Comparison of ENCODE assay signal across 9 cellular contexts in genomic region chr2:88199912-88200682, GRCh38. TPM values are rescaled to one million over a fixed set of nuclear protein-coding genes. Genes with fewer than 3 reads are reported as not detected.
DNase-seq lines count a peak whose midpoint lies in the region; ATAC-seq and TF ChIP-seq lines count a peak whose summit lies in the region.
"Had no signal": no experiment of that assay in that cellular context is flagged by ENCODE, and none has a peak within 500 bp of the region (broad histone marks: within the 10 kb centered on the region; RNA-seq: fewer than 3 reads in every experiment).

No MANE protein-coding gene starts in this region.

- no peak overlapping the region for H3K4ac ChIP-seq in IMR-90 (ENCODE audit: low read depth, low read length)

- no peaks in the 10 kb centered on the region for H3K36me3 Mint-ChIP-seq in CD4-positive, alpha-beta memory T cell
- peaks cover 2% of the 10 kb centered on the region for H3K36me3 Mint-ChIP-seq in activated naive CD8-positive, alpha-beta T cell treated with anti-CD3 and anti-CD28 coated beads, Interleukin-2, amount 50 U/mL, for 24 hours (ENCODE audit: low read depth)
- H3K36me3 Mint-ChIP-seq in memory B cell: no peaks in the 10 kb centered on the region

- TF ChIP-seq CTCF in IMR-90 (conservative IDR thresholded peaks at IDR 0.05; ENCODE audit: low read depth, low read length) (no peak), A673 (conservative IDR thresholded peaks at IDR 0.05; ENCODE audit: low read depth, low read length) (no peak)

- H2BK5ac ChIP-seq in IMR-90 (ENCODE audit: low read depth, low read length, poor library complexity, severe bottlenecking): no peak overlapping the region

- H2AK9ac ChIP-seq in IMR-90 (replicated peaks; ENCODE audit: low read depth, low read length, poor library complexity): no peak overlapping the region

- WGBS in IMR-90 (ENCODE audit: extremely low coverage in 2 of 2, insufficient read length in 1 of 2), 2 experiments: 10% methylated on average over 2 of the region's 18 CpGs; no CpG with 5 or more reads in 1 of the 2 experiments

- CTCF ChIA-PET in CD4-positive, alpha-beta memory T cell (lab: Charles Lee; ENCODE audit: partially characterized antibody): interaction anchor here (1.3 to 1.4 kb wide), 2 partner anchors 11 to 140 kb away, joined by 3 read pairs; no protein-coding TSS in a partner anchor
- CTCF ChIA-PET in IMR-90 (lab: Yijun Ruan, JAX): interaction anchor here (0.6 to 1.5 kb wide), 2 partner anchors 11 to 16 kb away, joined by 3 read pairs; no protein-coding TSS in a partner anchor
- CTCF ChIA-PET in A673 (lab: Charles Lee): no interaction called here

- ATAC-seq in IMR-90 (ENCODE audit: low read depth) (peak; percentile 49; the same call in 1 of the 2 replicates), memory B cell (ENCODE audit: low read depth) (peak; percentile 69), GM21576 (IDR thresholded peaks at IDR 0.05; ENCODE audit: unreplicated experiment) (no peak)
- no peak for ATAC-seq in activated naive CD8-positive, alpha-beta T cell treated with anti-CD3 and anti-CD28 coated beads, Interleukin-2, amount 50 U/mL, for 24 hours

- H3K9ac ChIP-seq in IMR-90 (ENCODE audit: low read depth, low read length): no peak overlapping the region

- H2BK20ac ChIP-seq in IMR-90 (ENCODE audit: low read depth, low read length): no peak overlapping the region

- no peak overlapping the region for H4K5ac ChIP-seq in IMR-90 (ENCODE audit: low read depth, low read length)

- H3K9me3 Mint-ChIP-seq in CD4-positive, alpha-beta memory T cell: peaks cover 0 to 9% (median 5%) of the 10 kb centered on the region in 8 donors
- H3K9me3 Mint-ChIP-seq in activated naive CD8-positive, alpha-beta T cell treated with anti-CD3 and anti-CD28 coated beads, Interleukin-2, amount 50 U/mL, for 24 hours: no peaks in the 10 kb centered on the region
- H3K9me3 Mint-ChIP-seq in memory B cell: peaks cover 1% of the 10 kb centered on the region

- TF ChIP-seq POLR2A in IMR-90 (IDR thresholded peaks at IDR 0.05; ENCODE audit: low read depth, low read length): no peak

- H4K20me1 ChIP-seq in IMR-90 (ENCODE audit: insufficient read depth, low read length): no peaks in the 10 kb centered on the region

- H3K27me3 Mint-ChIP-seq in CD4-positive, alpha-beta memory T cell: peaks cover 46 to 55% of the 10 kb centered on the region in 2 donors
- H3K27me3 Mint-ChIP-seq in activated naive CD8-positive, alpha-beta T cell treated with anti-CD3 and anti-CD28 coated beads, Interleukin-2, amount 50 U/mL, for 24 hours: peaks cover 62% of the 10 kb centered on the region
- peaks cover 35% of the 10 kb centered on the region for H3K27me3 Mint-ChIP-seq in memory B cell

- intact Hi-C loops in CD4-positive, alpha-beta memory T cell (cut with micrococcal nuclease): no loop called here
- intact Hi-C loops in IMR-90 (cut with micrococcal nuclease): no loop called here
- intact Hi-C loops in A673 (cut with micrococcal nuclease; ENCODE audit: unreplicated experiment): loop anchor here (10.0 kb wide), 1 partner anchor 255 kb away; the partner anchor contains the start of gene FOXI3

- dilution Hi-C loops in IMR-90 (cut with HindIII; ENCODE audit: low sequenced_read_pairs, unreplicated experiment): no loop called here

- POLR2A ChIA-PET in CD4-positive, alpha-beta memory T cell (lab: Charles Lee; ENCODE audit: partially characterized antibody): no interaction called here
- POLR2A ChIA-PET in IMR-90 (lab: Charles Lee; ENCODE audit: unreplicated experiment): no interaction called here
- POLR2A ChIA-PET in A673 (lab: Charles Lee; ENCODE audit: low non-redundant PET): interaction anchor here (0.6 kb wide), 1 partner anchor 18 kb away, joined by 4 read pairs; no protein-coding TSS in a partner anchor

- in situ Hi-C loops in IMR-90 (cut with MboI; ENCODE audit: low sequenced_read_pairs): loop anchor here (25.0 kb wide), 1 partner anchor 462 kb away; no protein-coding TSS in a partner anchor

- no peak overlapping the region for H3K23ac ChIP-seq in IMR-90 (ENCODE audit: low read depth, low read length)

- peak overlapping the region in 7 of 8 donors; percentile 35 to 70 (median 54) for H3K4me3 Mint-ChIP-seq in CD4-positive, alpha-beta memory T cell
- peak overlapping the region; percentile 27 for H3K4me3 Mint-ChIP-seq in activated naive CD8-positive, alpha-beta T cell treated with anti-CD3 and anti-CD28 coated beads, Interleukin-2, amount 50 U/mL, for 24 hours
- peak overlapping the region; percentile 47 for H3K4me3 Mint-ChIP-seq in memory B cell

- peaks cover 26% of the 10 kb centered on the region for H3K27me3 ChIP-seq in CD4-positive, alpha-beta memory T cell (ENCODE audit: insufficient read depth, low read length)
- H3K27me3 ChIP-seq in IMR-90 (ENCODE audit: control insufficient read depth, insufficient read depth, low read length): peaks cover 8% of the 10 kb centered on the region
- H3K27me3 ChIP-seq in A673 (replicated peaks; ENCODE audit: insufficient read depth, low read depth, low read length, poor library complexity): peaks cover 58% of the 10 kb centered on the region

- H3K4me1 Mint-ChIP-seq in CD4-positive, alpha-beta memory T cell: peaks cover 7 to 15% (median 12%) of the 10 kb centered on the region in 4 donors
- H3K4me1 Mint-ChIP-seq in activated naive CD8-positive, alpha-beta T cell treated with anti-CD3 and anti-CD28 coated beads, Interleukin-2, amount 50 U/mL, for 24 hours: peaks cover 18% of the 10 kb centered on the region
- H3K4me1 Mint-ChIP-seq in memory B cell: peaks cover 28% of the 10 kb centered on the region

- H3K79me1 ChIP-seq in IMR-90 (ENCODE audit: low read depth in 1 of 2, low read length in 2 of 2): no peaks in the 10 kb centered on the region

- H3K4me2 ChIP-seq in IMR-90 (ENCODE audit: low read depth, low read length): peak overlapping the region; percentile 45

- no peak overlapping the region for H4K91ac ChIP-seq in IMR-90 (ENCODE audit: insufficient read depth, low read depth, low read length)

- H3K27ac ChIP-seq in CD4-positive, alpha-beta memory T cell (ENCODE audit: low read depth, low read length): no peak overlapping the region
- H3K27ac ChIP-seq in IMR-90 (ENCODE audit: insufficient read depth, low read length) (no peak overlapping the region), A673 (ENCODE audit: low read depth, low read length, poor library complexity, severe bottlenecking) (no peak overlapping the region)

- no peak overlapping the region for H3K27ac Mint-ChIP-seq in CD4-positive, alpha-beta memory T cell
- H3K27ac Mint-ChIP-seq in activated naive CD8-positive, alpha-beta T cell treated with anti-CD3 and anti-CD28 coated beads, Interleukin-2, amount 50 U/mL, for 24 hours: no peak overlapping the region
- H3K27ac Mint-ChIP-seq in memory B cell: no peak overlapping the region

- no peak overlapping the region for H4K8ac ChIP-seq in IMR-90 (ENCODE audit: low read depth in 2 of 2, low read length in 2 of 2)

- H3K56ac ChIP-seq in IMR-90 (ENCODE audit: extremely low read depth, insufficient read depth, low read length): no peak overlapping the region

- H2BK15ac ChIP-seq in IMR-90 (ENCODE audit: low read depth, low read length): no peak overlapping the region

- H3K14ac ChIP-seq in IMR-90 (replicated peaks; ENCODE audit: low read depth, low read length): no peak overlapping the region

- no peak overlapping the region for H3K18ac ChIP-seq in IMR-90 (ENCODE audit: low read depth, low read length)

- DNase-seq in CD4-positive, alpha-beta memory T cell: peak in 1 of 5 donors; percentile 10
- DNase-seq in IMR-90: no peak
- DNase-seq in activated naive CD8-positive, alpha-beta T cell treated with anti-CD3 and anti-CD28 coated beads, Interleukin-2, amount 50 U/mL, for 24 hours: peak; percentile 52
- DNase-seq in memory B cell (ENCODE audit: low spot score in 2 of 2): peak; percentile 15 to 16
- DNase-seq in glomerular visceral epithelial cell (ENCODE audit: extremely low spot score): no peak
- no peak for DNase-seq in HPDE6-E6E7 (ENCODE audit: extremely low spot score)
- DNase-seq in A673 (ENCODE audit: low spot score): no peak

- 0 out of 2 replicates have a peak, but pooled peaks cover 4% of the 10 kb centered on the region for H3K9me1 ChIP-seq in IMR-90 (ENCODE audit: insufficient read depth, low read length)

- H3K36me3 ChIP-seq in CD4-positive, alpha-beta memory T cell (ENCODE audit: insufficient read depth, low read length): no peaks in the 10 kb centered on the region
- no peaks in the 10 kb centered on the region for H3K36me3 ChIP-seq in IMR-90 (ENCODE audit: control insufficient read depth, insufficient read depth, low read length)
- H3K36me3 ChIP-seq in A673 (ENCODE audit: insufficient read depth, low read length, poor library complexity, severe bottlenecking): no peaks in the 10 kb centered on the region

- H2AFZ ChIP-seq in IMR-90 (replicated peaks; ENCODE audit: low read length, poor library complexity): no peak overlapping the region

- H2AK5ac ChIP-seq in IMR-90 (ENCODE audit: low read depth, low read length): no peak overlapping the region

- TF ChIP-seq RAD21 in IMR-90 (IDR thresholded peaks at IDR 0.05; ENCODE audit: low read length): no peak

- H3K4me3 ChIP-seq in CD4-positive, alpha-beta memory T cell (ENCODE audit: low read length in 2 of 2): no peak overlapping the region
- H3K4me3 ChIP-seq in IMR-90 (ENCODE audit: insufficient read depth, low read depth, low read length) (no peak overlapping the region), A673 (ENCODE audit: low read depth, low read length, poor library complexity, severe bottlenecking) (no peak overlapping the region)

- H2BK120ac ChIP-seq in IMR-90 (ENCODE audit: low read depth, low read length): no peak overlapping the region

- no peaks in the 10 kb centered on the region for H3K9me3 ChIP-seq in CD4-positive, alpha-beta memory T cell (ENCODE audit: control insufficient read depth in 1 of 2, low read length in 2 of 2)
- H3K9me3 ChIP-seq in IMR-90 (ENCODE audit: control insufficient read depth, insufficient read depth, low read length): no peaks in the 10 kb centered on the region
- no peaks in the 10 kb centered on the region for H3K9me3 ChIP-seq in A673 (ENCODE audit: low read depth, low read length, poor library complexity, severe bottlenecking)

- no TSS peak for BruUV-seq in IMR-90 (replicated peaks; lab: Mats Ljungman, UMichigan)
- no TSS peak for BruUV-seq in A673 (replicated peaks; lab: Mats Ljungman, UMichigan)

- peaks cover 18% of the 10 kb centered on the region for H3K4me1 ChIP-seq in CD4-positive, alpha-beta memory T cell (ENCODE audit: insufficient read depth, low read length)
- no peaks in the 10 kb centered on the region for H3K4me1 ChIP-seq in IMR-90 (ENCODE audit: control insufficient read depth, insufficient read depth, low read length)
- H3K4me1 ChIP-seq in A673 (ENCODE audit: insufficient read depth, low read length, poor library complexity, severe bottlenecking): peaks cover 10% of the 10 kb centered on the region

TF ChIP-seq in IMR-90, 13 proteins besides CTCF, POLR2A, EP300 and RAD21 (continues in another document):
- TF ChIP-seq FOS (IDR thresholded peaks at IDR 0.05; ENCODE audit: low read depth, low read length): no peak
- TF ChIP-seq CEBPB (IDR thresholded peaks at IDR 0.05; ENCODE audit: low read depth, low read length): no peak
- TF ChIP-seq CHD1 (IDR thresholded peaks at IDR 0.05; ENCODE audit: low read depth, low read length): no peak

RNA-seq across cellular contexts. Expression of gene THNSL2, which starts 30.0 kb away (rescaled TPM):
- 1 to 10 TPM in 1 of 2 experiments, under 1 TPM in 1; 0.64 to 1.1 TPM for total RNA-seq in CD4-positive, alpha-beta memory T cell
- under 1 TPM in 1 of 2 donors, not detected in 1; 0.08 TPM for polyA plus RNA-seq in CD4-positive, alpha-beta memory T cell
- total RNA-seq in IMR-90 (2012; rRNA removed): not detected in 2 replicates
- polyA plus RNA-seq in IMR-90 (2012; rRNA removed): not detected in 2 replicates
- not detected in 2 replicates for polyA plus RNA-seq in IMR-90 (2012; cell fraction: cytosol; rRNA removed)
- 0.03 and 0.05 TPM in 2 replicates for polyA plus RNA-seq in IMR-90 (2012; cell fraction: nucleus; rRNA removed; ENCODE audit: low replicate concordance)
- not detected in 2 replicates for total RNA-seq in A673 (2021)
- total RNA-seq: lung microvascular endothelial cell had no signal

Comparison
In these comparisons a context has a peak if more than half of its experiments do, and no peak if none do; other contexts are left out.
1. DNase-seq: peak in activated naive CD8-positive, alpha-beta T cell treated with anti-CD3 and anti-CD28 coated beads, Interleukin-2, amount 50 U/mL, for 24 hours (single experiment) and memory B cell (2 of 2); none in IMR-90 (single experiment), glomerular visceral epithelial cell (single experiment), HPDE6-E6E7 (single experiment) and A673 (single experiment).
2. ATAC-seq: peak in IMR-90 (single experiment) and memory B cell (single experiment); none in activated naive CD8-positive, alpha-beta T cell treated with anti-CD3 and anti-CD28 coated beads, Interleukin-2, amount 50 U/mL, for 24 hours (single experiment) and GM21576 (single experiment).
3. Peak in every context shown above with its lines, with median percentiles within 50 percentile points of each other: H3K4me3 Mint-ChIP-seq.